In genomic region chr6:158031445-158032353, GRCh38 we compare ENCODE assay signal across 7 cellular contexts. TPM values are rescaled to one million over a fixed set of nuclear protein-coding genes. Genes with fewer than 3 reads are reported as not detected.
DNase-seq lines count a peak whose midpoint lies in the region; ATAC-seq lines count a peak whose summit lies in the region.

No MANE protein-coding gene starts in this region.

- H3K27me3 Mint-ChIP-seq in activated T-cell treated with anti-CD3 and anti-CD28 coated beads, Interleukin-2, amount 50 U/mL, for 24 hours: no peaks in the 10 kb centered on the region

- DNase-seq in LoVo (ENCODE audit: low spot score) (peak; percentile 75), Right ventricle myocardium superior (peak; percentile 80), smooth muscle cell of the brain vasculature (ENCODE audit: low read depth, low spot score) (peak; percentile 78), NCI-H510A treated with DMSO at 0.1 percent for 48 hours (lab: John Stamatoyannopoulos, UW) (no peak), middle frontal gyrus (ENCODE audit: extremely low spot score, low spot score) (no peak)
- DNase-seq in activated T-cell treated with anti-CD3 and anti-CD28 coated beads, Interleukin-2, amount 50 U/mL, for 24 hours: peak; percentile 57

- peaks cover 77% of the 10 kb centered on the region for H3K36me3 Mint-ChIP-seq in activated T-cell treated with anti-CD3 and anti-CD28 coated beads, Interleukin-2, amount 50 U/mL, for 24 hours (ENCODE audit: low read depth)

- intact Hi-C loops in Right ventricle myocardium superior (cut with DNase I): no loop called here

- ATAC-seq in GM19351 (IDR thresholded peaks at IDR 0.05; ENCODE audit: unreplicated experiment) (peak; percentile 52), Right ventricle myocardium superior (ENCODE audit: poor library complexity) (peak; percentile 77)

- H3K4me1 Mint-ChIP-seq in activated T-cell treated with anti-CD3 and anti-CD28 coated beads, Interleukin-2, amount 50 U/mL, for 24 hours (ENCODE audit: low read depth): peaks cover 33% of the 10 kb centered on the region

- no peak overlapping the region for H3K4me3 Mint-ChIP-seq in activated T-cell treated with anti-CD3 and anti-CD28 coated beads, Interleukin-2, amount 50 U/mL, for 24 hours

- no peaks in the 10 kb centered on the region for H3K9me3 Mint-ChIP-seq in activated T-cell treated with anti-CD3 and anti-CD28 coated beads, Interleukin-2, amount 50 U/mL, for 24 hours

- H3K27ac Mint-ChIP-seq in activated T-cell treated with anti-CD3 and anti-CD28 coated beads, Interleukin-2, amount 50 U/mL, for 24 hours: peak overlapping the region; percentile 83

RNA-seq across cellular contexts. Expression of gene SYNJ2, which starts 50.0 kb away (rescaled TPM):
- 14.0 TPM for total RNA-seq in Right ventricle myocardium superior

Comparison
In these comparisons a context has a peak if more than half of its experiments do, and no peak if none do; other contexts are left out.
1. DNase-seq: peak in LoVo (single experiment), activated T-cell treated with anti-CD3 and anti-CD28 coated beads, Interleukin-2, amount 50 U/mL, for 24 hours (single experiment), Right ventricle myocardium superior (single experiment) and smooth muscle cell of the brain vasculature (single experiment); none in NCI-H510A treated with DMSO at 0.1 percent for 48 hours (single experiment) and middle frontal gyrus (single experiment).